ENCODE assay signal across 1 cellular context in the genomic region with DNA sequence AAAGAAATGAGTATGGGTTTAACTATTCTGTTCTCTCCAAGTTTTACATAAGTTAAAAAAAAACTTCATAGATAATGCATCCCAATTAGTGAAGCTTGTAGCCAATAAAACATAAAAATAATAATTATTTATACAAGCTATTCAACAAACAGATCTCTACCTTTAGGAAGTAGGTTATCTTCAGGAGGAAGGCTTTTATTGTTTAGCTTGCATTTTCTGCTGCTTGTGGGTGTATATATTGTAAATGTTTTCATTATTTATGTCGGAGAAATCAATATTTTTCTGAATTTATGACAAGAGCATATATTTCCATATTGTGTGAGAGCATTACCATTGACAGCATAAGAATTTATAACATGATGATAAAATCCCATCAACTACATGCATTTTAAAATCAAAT.
TF ChIP-seq lines count a peak whose summit lies in the region.

No MANE protein-coding gene starts in this region.

TF ChIP-seq in HepG2, 621 proteins besides CTCF, POLR2A, EP300 and RAD21 (continued from another document):
- TF ChIP-seq HMG20B (CRISPR knock-in tag; conservative IDR thresholded peaks at IDR 0.05) (no peak), CREB1 (IDR thresholded peaks at IDR 0.05) (no peak), CREB1 (CRISPR knock-in tag; IDR thresholded peaks at IDR 0.05) (no peak), MAFK (conservative IDR thresholded peaks at IDR 0.05 in 1 of 2, IDR thresholded peaks at IDR 0.05 in 1 of 2; ENCODE audit: low read length in 2 of 2) (peak; percentile 49 to 64), ZFP41 (CRISPR knock-in tag; IDR thresholded peaks at IDR 0.05; ENCODE audit: borderline replicate concordance) (no peak), ZNF768 (CRISPR knock-in tag; IDR thresholded peaks at IDR 0.05) (no peak), MAFF (IDR thresholded peaks at IDR 0.05; ENCODE audit: low read depth, low read length) (peak; percentile 51; the same call in 1 of the 2 replicates), DMTF1 (CRISPR knock-in tag; IDR thresholded peaks at IDR 0.05) (no peak), ETS1 (CRISPR knock-in tag; IDR thresholded peaks at IDR 0.05) (no peak)
